In the genomic region with DNA sequence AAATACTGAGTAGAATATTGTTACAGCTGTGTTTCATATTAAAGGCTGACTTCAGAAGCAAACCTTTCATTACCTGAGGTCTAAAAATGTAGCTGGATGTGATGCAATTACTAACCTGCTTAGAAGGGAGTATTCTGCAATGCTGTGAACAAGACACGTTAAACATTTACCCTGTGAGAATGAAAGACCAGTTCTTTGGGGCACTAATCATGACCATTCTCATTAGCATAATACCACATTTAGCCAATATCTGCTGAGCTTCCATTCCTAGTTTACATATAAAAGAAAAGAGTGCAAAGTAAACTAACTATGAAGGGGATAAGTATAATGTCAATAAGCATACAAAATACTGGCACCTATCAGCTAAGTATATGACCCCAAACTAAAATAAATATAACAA, we compare ENCODE assay signal across 20 cellular contexts.
A peak's percentile ranks its signal among the peaks of the same experiment; 100 is the strongest.
DNase-seq lines count a peak whose midpoint lies in the region; ATAC-seq, FAIRE-seq and TF ChIP-seq lines count a peak whose summit lies in the region.
"Had no signal": no experiment of that assay in that cellular context is flagged by ENCODE, and none has a peak within 500 bp of the region (broad histone marks: within the 10 kb centered on the region; RNA-seq: fewer than 3 reads in every experiment).

No MANE protein-coding gene starts in this region.

- DNase-seq in D721Med (ENCODE audit: insufficient read length, low spot score), result no peak
- peak; percentile 1 for DNase-seq in epithelial cell of proximal tubule (ENCODE audit: low read depth)
- DNase-seq in left kidney (ENCODE audit: low read depth, low spot score), result peak; percentile 29
- DNase-seq in upper lobe of right lung, result no peak
- no peak for DNase-seq in mesendoderm
- DNase-seq: ACHN; BE2C; C1 segment of cervical spinal cord; CD4-positive, CD25-positive, alpha-beta regulatory T cell; CD8-positive, alpha-beta memory T cell; COR-L47; DMS79 treated with DMSO at 0.1 percent for 48 hours; GF-D8; HCEC 1CT; IMR-90 had no signal

- no peak overlapping the region for H3K4me2 ChIP-seq in mesendoderm (ENCODE audit: low read length)
- H3K4me2 ChIP-seq: GM23338 had no signal

- TF ChIP-seq CTCF in D721Med (IDR thresholded peaks at IDR 0.05; ENCODE audit: insufficient read depth, missing control alignments) (no peak), epithelial cell of proximal tubule (conservative IDR thresholded peaks at IDR 0.05; ENCODE audit: low read depth, low read length) (no peak), upper lobe of right lung (IDR thresholded peaks at IDR 0.05) (no peak)

- H3K79me1 ChIP-seq in mesendoderm (ENCODE audit: low read length), result no peaks in the 10 kb centered on the region

- H3K4me1 ChIP-seq in upper lobe of right lung (no peaks in the 10 kb centered on the region), mesendoderm (ENCODE audit: control insufficient read depth, low read depth, low read length) (no peaks in the 10 kb centered on the region)
- H3K4me1 ChIP-seq: BE2C had no signal

- FAIRE-seq in D721Med (lab: Jason Lieb, UNC), result peak; percentile 46
- FAIRE-seq: A204.1, H54, HTR-8/SVneo had no signal

- no peaks in the 10 kb centered on the region for H3K79me2 ChIP-seq in mesendoderm (ENCODE audit: control insufficient read depth, insufficient read depth, low read length)

- H3K4ac ChIP-seq in mesendoderm (ENCODE audit: low read depth, low read length), result no peak overlapping the region

- ATAC-seq in upper lobe of right lung (peak; percentile 84), HG03135 (IDR thresholded peaks at IDR 0.05; ENCODE audit: unreplicated experiment) (no peak)

- H3K23ac ChIP-seq in mesendoderm (ENCODE audit: low read length), result no peak overlapping the region

- H3K4me3 ChIP-seq in epithelial cell of proximal tubule (ENCODE audit: low read depth, low read length) (no peak overlapping the region), upper lobe of right lung (no peak overlapping the region), mesendoderm (ENCODE audit: low read length) (no peak overlapping the region)
- H3K4me3 ChIP-seq: GM23338 had no signal

- H3K18ac ChIP-seq in mesendoderm (ENCODE audit: low read length), result no peak overlapping the region

- no peak overlapping the region for H3K9ac ChIP-seq in mesendoderm (ENCODE audit: low read length)

- H3K56ac ChIP-seq in mesendoderm (ENCODE audit: low read length), result no peak overlapping the region

- H2BK120ac ChIP-seq in mesendoderm (ENCODE audit: low read depth, low read length), result no peak overlapping the region

- H3K36me3 ChIP-seq in upper lobe of right lung (no peaks in the 10 kb centered on the region), mesendoderm (ENCODE audit: control insufficient read depth, insufficient read depth, low read length) (no peaks in the 10 kb centered on the region)
- H3K36me3 ChIP-seq: BE2C had no signal

- H3K27me3 ChIP-seq in upper lobe of right lung, result no peaks in the 10 kb centered on the region
- no peaks in the 10 kb centered on the region for H3K27me3 ChIP-seq in mesendoderm (ENCODE audit: insufficient read depth, low read length, poor library complexity)
- H3K27me3 ChIP-seq: BE2C had no signal

- H3K27ac ChIP-seq in upper lobe of right lung (no peak overlapping the region), mesendoderm (ENCODE audit: low read depth, low read length) (no peak overlapping the region)

- no peaks in the 10 kb centered on the region for H3K9me3 ChIP-seq in upper lobe of right lung
- H3K9me3 ChIP-seq: BE2C had no signal

- no peak overlapping the region for H2BK5ac ChIP-seq in mesendoderm (ENCODE audit: low read length)

- no CpG with 5 or more reads among the region's 1 CpG for WGBS in mesendoderm (ENCODE audit: extremely low coverage, insufficient coverage, low lambda C conversion rate)

- no peak overlapping the region for H4K8ac ChIP-seq in mesendoderm (ENCODE audit: low read depth, low read length)

- H2BK15ac ChIP-seq in mesendoderm (replicated peaks; ENCODE audit: low read depth), result no peak overlapping the region

- no peak overlapping the region for H2AK5ac ChIP-seq in mesendoderm (ENCODE audit: low read length)

- no peak overlapping the region for H4K5ac ChIP-seq in mesendoderm (ENCODE audit: low read length)

- intact Hi-C loops in upper lobe of right lung (cut with DNase I), result no loop called here

Comparison
In these comparisons a context has a peak if more than half of its experiments do, and no peak if none do; other contexts are left out.
1. DNase-seq: peak in epithelial cell of proximal tubule (single experiment) and left kidney (single experiment); none in D721Med (single experiment), upper lobe of right lung (single experiment) and mesendoderm (single experiment).